In the genomic region with DNA sequence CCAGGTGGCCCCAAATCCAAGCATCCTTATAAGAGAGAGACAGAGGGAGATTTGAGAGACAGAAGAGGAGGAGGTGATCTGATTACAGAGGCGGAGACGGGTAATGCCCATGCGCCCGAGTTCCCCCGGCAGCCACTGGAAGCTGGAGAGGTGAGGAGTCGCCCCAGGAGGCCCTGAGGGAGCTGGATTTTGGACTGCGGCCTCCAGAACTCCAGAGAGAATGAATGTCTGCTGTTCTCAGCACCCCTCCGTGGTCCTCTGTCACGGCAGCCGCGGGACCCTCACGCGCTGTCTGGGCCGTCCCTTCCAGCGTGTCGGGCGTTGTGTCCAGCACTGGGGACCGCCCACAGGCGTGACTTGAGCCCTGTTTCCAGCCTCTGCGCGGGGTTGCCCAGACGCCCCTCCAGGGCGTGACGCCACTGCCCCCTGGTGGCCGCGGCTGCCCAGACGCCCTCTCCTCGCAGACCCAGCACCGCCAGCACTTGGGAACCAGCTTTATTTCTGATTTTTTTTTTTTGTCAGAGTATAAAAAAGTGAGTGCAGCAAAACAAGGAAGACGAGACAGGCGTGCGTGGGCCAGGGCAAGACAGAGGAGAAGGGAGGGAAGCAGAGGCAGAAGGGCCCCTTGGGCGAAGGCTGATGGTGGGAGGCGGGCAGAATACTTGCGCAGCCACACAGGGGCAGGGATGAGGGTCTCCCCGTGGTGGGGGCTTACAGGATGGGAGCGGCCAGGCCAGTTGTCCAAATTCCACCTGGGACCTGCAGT, we compare ENCODE assay signal across 8 cellular contexts. TPM values are rescaled to one million over a fixed set of nuclear protein-coding genes. Genes with fewer than 3 reads are reported as not detected.
DNase-seq lines count a peak whose midpoint lies in the region; ATAC-seq and TF ChIP-seq lines count a peak whose summit lies in the region.

No MANE protein-coding gene starts in this region.

- peak overlapping the region in 9 of 12 donors; percentile 23 to 46 (median 39) for H3K4me3 ChIP-seq in heart left ventricle
- no peak overlapping the region for H3K4me3 ChIP-seq in uterus

- H3K36me3 ChIP-seq in heart left ventricle: no peaks in the 10 kb centered on the region
- no peaks in the 10 kb centered on the region for H3K36me3 ChIP-seq in uterus

- intact Hi-C loops in heart left ventricle (cut with DNase I): loop anchor here (1.0 to 10.0 kb wide), 16 partner anchors 59 to 477 kb away; a partner anchor contains a TSS
- intact Hi-C loops in uterus (cut with DNase I; ENCODE audit: low total_unique reads): loop anchor here (2.0 kb wide), 1 partner anchor 435 kb away; no protein-coding TSS in a partner anchor

- H3K27me3 ChIP-seq in heart left ventricle (no peaks in the 10 kb centered on the region), uterus (no peaks in the 10 kb centered on the region)

- TF ChIP-seq POLR2A in heart left ventricle (IDR thresholded peaks at IDR 0.05): no peak
- peak in 1 of 2 donors; percentile 26 for TF ChIP-seq POLR2A in uterus (IDR thresholded peaks at IDR 0.05)

- WGBS in heart left ventricle, 4 donors: 11 to 13% (median 12%) methylated on average over 29 to 37 of the region's 37 CpGs

- H3K9me3 ChIP-seq in heart left ventricle (no peaks in the 10 kb centered on the region), uterus (no peaks in the 10 kb centered on the region)

- H3K27ac ChIP-seq in heart left ventricle (peak overlapping the region in 9 of 12 donors; percentile 1 to 72 (median 36)), uterus (peak overlapping the region in 1 of 2 donors; percentile 19)

- TF ChIP-seq CTCF in heart left ventricle (IDR thresholded peaks at IDR 0.05) (peak; percentile 98 to 100 (median 99)), uterus (IDR thresholded peaks at IDR 0.05) (peak; percentile 99)

- H3K4me1 ChIP-seq in heart left ventricle (peaks cover 0 to 43% (median 26%) of the 10 kb centered on the region in 12 donors), uterus (peaks cover 0 to 9% of the 10 kb centered on the region in 2 donors)

- ATAC-seq in heart left ventricle: peak; percentile 72 to 87 (median 82)

- peak; percentile 14 for DNase-seq in NCI-H1694 treated with DMSO at 0.1 percent for 48 hours (lab: John Stamatoyannopoulos, UW)
- DNase-seq in NCI-H1694 (lab: John Stamatoyannopoulos, UW): no peak
- peak; percentile 37 for DNase-seq in NCI-H1048 (lab: John Stamatoyannopoulos, UW)
- peak; percentile 67 for DNase-seq in T follicular helper cell (ENCODE audit: low read depth)
- peak; percentile 60 for DNase-seq in amniotic epithelial cell (ENCODE audit: low read depth)
- DNase-seq in heart left ventricle: peak; percentile 90 to 94 (median 90)
- DNase-seq in pons (ENCODE audit: low spot score): peak; percentile 73
- peak; percentile 83 to 89 for DNase-seq in uterus

RNA-seq across cellular contexts. Expression of a gene that starts 4.1 kb away (rescaled TPM):
- total RNA-seq in heart left ventricle: 10 to 100 TPM in 8 of 9 donors, 1 to 10 TPM in 1; 7.3 to 15.9 (median 12.2) TPM
- 1 to 10 TPM; 7.7 to 9.3 TPM for polyA plus RNA-seq in heart left ventricle
- total RNA-seq in uterus: 10 to 100 TPM in 3 of 4 donors, 1 to 10 TPM in 1; 4.7 to 23.3 (median 17.4) TPM

RNA-seq across cellular contexts. Expression of a gene that starts 5.6 kb away (rescaled TPM):
- 1 to 10 TPM; 3.1 to 6.3 (median 4.3) TPM for total RNA-seq in heart left ventricle
- polyA plus RNA-seq in heart left ventricle: 1 to 10 TPM; 4.8 to 6.0 TPM
- 1 to 10 TPM in 2 of 4 donors, under 1 TPM in 1, not detected in 1; 0.83 to 7.6 (median 1.2) TPM for total RNA-seq in uterus

RNA-seq across cellular contexts. Expression of a gene that starts 7.1 kb away (rescaled TPM):
- 10 to 100 TPM; 41.4 to 62.6 (median 47.6) TPM for total RNA-seq in heart left ventricle
- 10 to 100 TPM; 31.0 to 58.5 TPM for polyA plus RNA-seq in heart left ventricle
- total RNA-seq in uterus: 10 to 100 TPM; 28.5 to 73.0 (median 69.6) TPM

RNA-seq across cellular contexts. Expression of a gene that starts 17.6 kb away (rescaled TPM):
- total RNA-seq in heart left ventricle (10 to 100 TPM; 27.7 to 43.8 (median 37.5) TPM), uterus (10 to 100 TPM; 21.8 to 64.6 (median 23.5) TPM)
- polyA plus RNA-seq in heart left ventricle: 10 to 100 TPM; 27.7 to 49.7 TPM

Comparison
In these comparisons a context has a peak if more than half of its experiments do, and no peak if none do; other contexts are left out.
1. H3K4me3 ChIP-seq: peak in heart left ventricle (9 of 12); none in uterus (0 of 2).